19 cellular contexts compared by ENCODE assay signal in genomic region chr4:151173751-151174325, GRCh38.
DNase-seq lines count a peak whose midpoint lies in the region; ATAC-seq and TF ChIP-seq lines count a peak whose summit lies in the region.
"Had no signal": no experiment of that assay in that cellular context is flagged by ENCODE, and none has a peak within 500 bp of the region (broad histone marks: within the 10 kb centered on the region; RNA-seq: fewer than 3 reads in every experiment).

No MANE protein-coding gene starts in this region.

- DNase-seq in fibroblast of lung (ENCODE audit: low read depth in 2 of 2) (peak; percentile 8 to 68), lower leg skin (ENCODE audit: low spot score in 2 of 2) (peak; percentile 49 to 89), smooth muscle cell (lab: John Stamatoyannopoulos, UW; ENCODE audit: unreplicated experiment) (no peak), T-helper 17 cell (no peak), 8988T (no peak), NOMO-1 (lab: John Stamatoyannopoulos, UW; ENCODE audit: unreplicated experiment in 2 of 2) (no peak)
- no peak for DNase-seq in stimulated activated naive CD8-positive, alpha-beta T cell treated with anti-CD3 and anti-CD28 coated beads, Interleukin-15, Interleukin-2, amounts not matched to agents 100 U/mL and 50 U/mL, for 24 hours
- DNase-seq: activated T-cell treated with anti-CD3 and anti-CD28 coated beads, Interleukin-2, amount 50 U/mL, for 24 hours; COR-L47; NCI-H187; NCI-H510A; small intestine had no signal

- H3K4me2 ChIP-seq in fibroblast of lung (ENCODE audit: extremely low read depth, insufficient read depth, low read length): no peak overlapping the region
- peak overlapping the region; percentile 3 for H3K4me2 ChIP-seq in smooth muscle cell
- H3K4me2 ChIP-seq: neural progenitor cell had no signal

- H3K4me1 Mint-ChIP-seq in T-helper 17 cell: peaks cover 5% of the 10 kb centered on the region
- H3K4me1 Mint-ChIP-seq: central memory CD8-positive, alpha-beta T cell; stimulated activated memory B cell treated with anti-CD40 and anti-IgM and Interleukin-4, amounts not matched to agents 10 μg/mL and 1 μg/mL and 100 μg/mL, for 72 hours had no signal

- intact Hi-C loops in lower leg skin (cut with DNase I; ENCODE audit: low total_unique reads): no loop called here

- WGBS in lower leg skin, 2 donors: 41 to 48% methylated on average over 3 of the region's 3 CpGs
- 16% methylated on average over 3 of the region's 3 CpGs for WGBS in smooth muscle cell (ENCODE audit: low lambda C conversion rate)

- H3K27ac ChIP-seq in VCaP (peak overlapping the region; percentile 55), fibroblast of lung (ENCODE audit: insufficient read depth, low read length) (no peak overlapping the region), smooth muscle cell (ENCODE audit: low read depth) (no peak overlapping the region)
- H3K27ac ChIP-seq: neural progenitor cell, SJSA1 had no signal

- peaks cover 1% of the 10 kb centered on the region for H3K4me1 ChIP-seq in fibroblast of lung (ENCODE audit: control insufficient read depth, extremely low read depth, insufficient read depth, low read length)
- H3K4me1 ChIP-seq in smooth muscle cell (ENCODE audit: low read depth): peaks cover 24% of the 10 kb centered on the region
- H3K4me1 ChIP-seq: SJSA1 had no signal

- no peak overlapping the region for H3K4me3 ChIP-seq in fibroblast of lung (replicated peaks in 1 of 4; ENCODE audit: control extremely low read depth in 1 of 4, insufficient read depth in 1 of 4, low read depth in 3 of 4, low read length in 4 of 4)
- no peak overlapping the region for H3K4me3 ChIP-seq in lower leg skin (ENCODE audit: low read depth, poor library complexity, severe bottlenecking)
- H3K4me3 ChIP-seq in smooth muscle cell: no peak overlapping the region
- H3K4me3 ChIP-seq: GM12878, neural progenitor cell, SJSA1 had no signal

- H3K9me3 ChIP-seq in fibroblast of lung (ENCODE audit: control insufficient read depth, insufficient read depth, low read depth, low read length) (no peaks in the 10 kb centered on the region), smooth muscle cell (replicated peaks; ENCODE audit: low read depth) (no peaks in the 10 kb centered on the region), T-helper 17 cell (ENCODE audit: control insufficient read depth, low read length, poor library complexity, severe bottlenecking) (no peaks in the 10 kb centered on the region)
- H3K9me3 ChIP-seq: SJSA1 had no signal

- no peak overlapping the region for H3K27ac Mint-ChIP-seq in T-helper 17 cell
- H3K27ac Mint-ChIP-seq: activated naive CD8-positive, alpha-beta T cell; activated T-cell treated with anti-CD3 and anti-CD28 coated beads, Interleukin-2, amount 50 U/mL, for 24 hours; neural progenitor cell; stimulated activated memory B cell treated with anti-CD40 and anti-IgM and Interleukin-4, amounts not matched to agents 10 μg/mL and 1 μg/mL and 100 μg/mL, for 72 hours had no signal

- H3K27me3 ChIP-seq in fibroblast of lung (ENCODE audit: control insufficient read depth, insufficient read depth, low read length) (no peaks in the 10 kb centered on the region), smooth muscle cell (ENCODE audit: low read depth) (no peaks in the 10 kb centered on the region)
- H3K27me3 ChIP-seq: neural progenitor cell, SJSA1 had no signal

- TF ChIP-seq CTCF in VCaP (conservative IDR thresholded peaks at IDR 0.05) (no peak), fibroblast of lung (conservative IDR thresholded peaks at IDR 0.05 in 1 of 2, IDR thresholded peaks at IDR 0.05 in 1 of 2; ENCODE audit: low read depth in 1 of 2, low read length in 2 of 2) (no peak), lower leg skin (IDR thresholded peaks at IDR 0.05) (no peak), smooth muscle cell (IDR thresholded peaks at IDR 0.05; ENCODE audit: borderline replicate concordance, insufficient read depth, poor library complexity, severe bottlenecking) (no peak)

- H3K36me3 Mint-ChIP-seq in T-helper 17 cell (ENCODE audit: low read depth): peaks cover 3% of the 10 kb centered on the region
- H3K36me3 Mint-ChIP-seq: activated naive CD8-positive, alpha-beta T cell; stimulated activated memory B cell treated with anti-CD40 and anti-IgM and Interleukin-4, amounts not matched to agents 10 μg/mL and 1 μg/mL and 100 μg/mL, for 72 hours had no signal

- no peaks in the 10 kb centered on the region for H4K20me1 ChIP-seq in fibroblast of lung (ENCODE audit: control insufficient read depth, extremely low read depth, insufficient read depth, low read length)
- no peaks in the 10 kb centered on the region for H4K20me1 ChIP-seq in smooth muscle cell (ENCODE audit: low read depth)

- TF ChIP-seq POLR2A in lower leg skin (IDR thresholded peaks at IDR 0.05): no peak

- no peaks in the 10 kb centered on the region for H3K79me2 ChIP-seq in fibroblast of lung (ENCODE audit: control insufficient read depth, insufficient read depth, low read length)
- H3K79me2 ChIP-seq in smooth muscle cell (ENCODE audit: low read depth): no peaks in the 10 kb centered on the region

- ATAC-seq in T-helper 17 cell: no peak
- no peak for ATAC-seq in stimulated activated naive CD8-positive, alpha-beta T cell treated with anti-CD3 and anti-CD28 coated beads, Interleukin-15, Interleukin-2, amounts not matched to agents 100 U/mL and 50 U/mL, for 24 hours
- ATAC-seq: GM12878; stimulated activated memory B cell treated with anti-CD40 and anti-IgM and Interleukin-4, amounts not matched to agents 10 μg/mL and 1 μg/mL and 100 μg/mL, for 72 hours had no signal

- peaks cover 5% of the 10 kb centered on the region for H3K36me3 ChIP-seq in fibroblast of lung (ENCODE audit: control insufficient read depth, insufficient read depth, low read length)
- H3K36me3 ChIP-seq in smooth muscle cell (ENCODE audit: low read depth): no peaks in the 10 kb centered on the region

- H3K9ac ChIP-seq in fibroblast of lung (ENCODE audit: insufficient read depth, low read length) (no peak overlapping the region), smooth muscle cell (ENCODE audit: low read depth) (no peak overlapping the region)
- H3K9ac ChIP-seq: neural progenitor cell had no signal

- H3F3A ChIP-seq in smooth muscle cell (ENCODE audit: low read depth): peaks cover 5% of the 10 kb centered on the region

- H3K4me3 Mint-ChIP-seq in T-helper 17 cell: no peak overlapping the region
- H3K4me3 Mint-ChIP-seq: activated naive CD8-positive, alpha-beta T cell; activated T-cell treated with anti-CD3 and anti-CD28 coated beads, Interleukin-2, amount 50 U/mL, for 24 hours; central memory CD8-positive, alpha-beta T cell; neural progenitor cell; stimulated activated memory B cell treated with anti-CD40 and anti-IgM and Interleukin-4, amounts not matched to agents 10 μg/mL and 1 μg/mL and 100 μg/mL, for 72 hours had no signal

- H2AFZ ChIP-seq in fibroblast of lung (ENCODE audit: low read length): no peak overlapping the region
- no peak overlapping the region for H2AFZ ChIP-seq in smooth muscle cell (ENCODE audit: low read depth)
- H2AFZ ChIP-seq: neural progenitor cell had no signal

- H3K27me3 Mint-ChIP-seq in T-helper 17 cell: peaks cover 45% of the 10 kb centered on the region
- H3K27me3 Mint-ChIP-seq: activated naive CD8-positive, alpha-beta T cell had no signal

Comparison
In these comparisons a context has a peak if more than half of its experiments do, and no peak if none do; other contexts are left out.
1. DNase-seq: peak in fibroblast of lung (2 of 2) and lower leg skin (2 of 2); none in smooth muscle cell (single experiment), T-helper 17 cell (0 of 3), 8988T (single experiment), stimulated activated naive CD8-positive, alpha-beta T cell treated with anti-CD3 and anti-CD28 coated beads, Interleukin-15, Interleukin-2, amounts not matched to agents 100 U/mL and 50 U/mL, for 24 hours (single experiment) and NOMO-1 (0 of 2).